ENCODE assay signal across 18 cellular contexts in the genomic region with DNA sequence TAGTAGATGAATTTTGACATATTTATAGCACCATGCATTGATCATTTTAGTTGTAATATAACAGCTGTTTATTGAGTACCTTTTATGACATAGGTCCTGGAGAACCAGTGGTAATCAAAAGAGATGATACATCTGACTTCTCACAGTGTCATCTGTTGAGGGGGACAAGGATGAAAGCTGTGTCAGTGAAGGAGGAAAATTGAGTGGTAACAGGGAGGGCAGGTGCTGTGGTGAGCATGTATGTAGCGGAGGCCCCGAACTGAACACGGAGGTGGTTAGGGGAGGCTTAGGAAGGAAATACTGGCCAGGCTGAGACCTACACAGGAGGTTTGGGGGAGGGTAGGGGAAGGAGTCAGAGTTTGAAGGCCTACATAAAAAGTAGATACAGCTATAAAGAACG.
A peak's percentile ranks its signal among the peaks of the same experiment; 100 is the strongest.
DNase-seq lines count a peak whose midpoint lies in the region; ATAC-seq, FAIRE-seq and TF ChIP-seq lines count a peak whose summit lies in the region.
"Had no signal": no experiment of that assay in that cellular context is flagged by ENCODE, and none has a peak within 500 bp of the region (broad histone marks: within the 10 kb centered on the region; RNA-seq: fewer than 3 reads in every experiment).

No MANE protein-coding gene starts in this region.

- H3K4me3 ChIP-seq in BLaER1 treated with 17β-estradiol and CSF1 and Interleukin-3, amounts not matched to agents 10 nM and 100 nM: no peak overlapping the region
- H3K4me3 ChIP-seq in HCT116 (replicated peaks in 1 of 2; ENCODE audit: low read depth in 1 of 2, low read length in 2 of 2): no peak overlapping the region
- peak overlapping the region; percentile 66 for H3K4me3 ChIP-seq in Loucy (ENCODE audit: low read length, poor library complexity, severe bottlenecking)
- no peak overlapping the region for H3K4me3 ChIP-seq in bronchial epithelial cell (ENCODE audit: low read depth, low read length)
- H3K4me3 ChIP-seq: Peyer's patch, SJSA1 had no signal

- TF ChIP-seq CTCF in HCT116 (IDR thresholded peaks at IDR 0.05 in 2 of 3, conservative IDR thresholded peaks at IDR 0.05 in 1 of 3; ENCODE audit: borderline replicate concordance in 1 of 3, insufficient read depth in 1 of 3, low read depth in 2 of 3, low read length in 2 of 3) (no peak), Loucy (conservative IDR thresholded peaks at IDR 0.05; ENCODE audit: low read length) (no peak), bronchial epithelial cell (IDR thresholded peaks at IDR 0.05; ENCODE audit: insufficient read depth, low read length, severe bottlenecking) (no peak)

- H3K36me3 Mint-ChIP-seq in activated T-cell treated with anti-CD3 and anti-CD28 coated beads, Interleukin-2, amount 50 U/mL, for 4 hours (ENCODE audit: insufficient read depth): peaks cover 9% of the 10 kb centered on the region
- H3K36me3 Mint-ChIP-seq in effector memory CD8-positive, alpha-beta T cell (ENCODE audit: insufficient read depth): no peaks in the 10 kb centered on the region

- no peaks in the 10 kb centered on the region for H3K9me3 Mint-ChIP-seq in activated T-cell treated with anti-CD3 and anti-CD28 coated beads, Interleukin-2, amount 50 U/mL, for 4 hours
- no peaks in the 10 kb centered on the region for H3K9me3 Mint-ChIP-seq in effector memory CD8-positive, alpha-beta T cell
- H3K9me3 Mint-ChIP-seq: T-helper 1 cell treated with Interleukin-12 subunit alpha and Interleukin-12 subunit beta and Interleukin-4 antibody, amounts not matched to agents 30 μg/mL and 1 μg/mL, for 36 hours had no signal

- H3K27me3 Mint-ChIP-seq in activated T-cell treated with anti-CD3 and anti-CD28 coated beads, Interleukin-2, amount 50 U/mL, for 4 hours (ENCODE audit: low read depth): no peaks in the 10 kb centered on the region
- no peaks in the 10 kb centered on the region for H3K27me3 Mint-ChIP-seq in effector memory CD8-positive, alpha-beta T cell

- H3K27ac ChIP-seq in BLaER1 treated with 17β-estradiol and CSF1 and Interleukin-3, amounts not matched to agents 10 nM and 100 nM: no peak overlapping the region
- peak overlapping the region; percentile 41; the same call in 1 of the 2 replicates for H3K27ac ChIP-seq in HCT116 (ENCODE audit: low read depth, low read length)
- H3K27ac ChIP-seq: C4-2B, Peyer's patch, SJSA1 had no signal

- peaks cover 18% of the 10 kb centered on the region for H3K4me1 Mint-ChIP-seq in activated T-cell treated with anti-CD3 and anti-CD28 coated beads, Interleukin-2, amount 50 U/mL, for 4 hours (ENCODE audit: low read depth)
- H3K4me1 Mint-ChIP-seq in effector memory CD8-positive, alpha-beta T cell (ENCODE audit: low read depth in 2 of 2): peaks cover 0 to 2% of the 10 kb centered on the region in 2 donors

- no peak for TF ChIP-seq RAD21 in HCT116 (IDR thresholded peaks at IDR 0.05; ENCODE audit: low read depth)

- POLR2A ChIA-PET in HCT116 (lab: Charles Lee): interaction anchor here (0.6 kb wide), 1 partner anchor 99 kb away, joined by 3 read pairs; no protein-coding TSS in a partner anchor

- intact Hi-C loops in HCT116 (cut with micrococcal nuclease): loop anchor here (10.0 kb wide), 1 partner anchor 144 kb away; no protein-coding TSS in a partner anchor
- intact Hi-C loops in cardiac septum (cut with DNase I): no loop called here

- no peak overlapping the region for H3K4me3 Mint-ChIP-seq in activated T-cell treated with anti-CD3 and anti-CD28 coated beads, Interleukin-2, amount 50 U/mL, for 4 hours
- no peak overlapping the region for H3K4me3 Mint-ChIP-seq in effector memory CD8-positive, alpha-beta T cell
- H3K4me3 Mint-ChIP-seq: T-helper 1 cell treated with Interleukin-12 subunit alpha and Interleukin-12 subunit beta and Interleukin-4 antibody, amounts not matched to agents 30 μg/mL and 1 μg/mL, for 36 hours had no signal

- no peak for TF ChIP-seq POLR2A in HCT116 (IDR thresholded peaks at IDR 0.05; ENCODE audit: borderline replicate concordance, extremely low read depth, insufficient read depth, insufficient read length)

- no peak for ATAC-seq in HCT116
- no peak for ATAC-seq in activated T-cell treated with anti-CD3 and anti-CD28 coated beads, Interleukin-2, amount 50 U/mL, for 4 hours
- no peak for ATAC-seq in effector memory CD8-positive, alpha-beta T cell (replicated peaks)

- no peak overlapping the region for H3K27ac Mint-ChIP-seq in effector memory CD8-positive, alpha-beta T cell
- H3K27ac Mint-ChIP-seq: T-helper 1 cell treated with Interleukin-12 subunit alpha and Interleukin-12 subunit beta and Interleukin-4 antibody, amounts not matched to agents 30 μg/mL and 1 μg/mL, for 36 hours had no signal

- H3K27me3 ChIP-seq in BLaER1 treated with 17β-estradiol and CSF1 and Interleukin-3, amounts not matched to agents 10 nM and 100 nM: no peaks in the 10 kb centered on the region
- H3K27me3 ChIP-seq in HCT116 (ENCODE audit: insufficient read depth, low read length) (no peaks in the 10 kb centered on the region), Loucy (ENCODE audit: insufficient read depth, low read length, poor library complexity, severe bottlenecking) (no peaks in the 10 kb centered on the region), bronchial epithelial cell (ENCODE audit: control insufficient read depth, insufficient read depth, low read length) (no peaks in the 10 kb centered on the region)
- H3K27me3 ChIP-seq: Peyer's patch, SJSA1 had no signal

- no peaks in the 10 kb centered on the region for H4K20me1 ChIP-seq in BLaER1 treated with 17β-estradiol and CSF1 and Interleukin-3, amounts not matched to agents 10 nM and 100 nM
- no peaks in the 10 kb centered on the region for H4K20me1 ChIP-seq in HCT116 (ENCODE audit: insufficient read depth)
- no peaks in the 10 kb centered on the region for H4K20me1 ChIP-seq in Loucy (ENCODE audit: insufficient read depth, low read length, poor library complexity, severe bottlenecking)

- H3K9ac ChIP-seq in BLaER1 treated with 17β-estradiol and CSF1 and Interleukin-3, amounts not matched to agents 10 nM and 100 nM: no peak overlapping the region
- H3K9ac ChIP-seq in HCT116 (ENCODE audit: low read length) (no peak overlapping the region), Loucy (ENCODE audit: low read depth, low read length, poor library complexity, severe bottlenecking) (peak overlapping the region; percentile 70)

- peak; percentile 90 for FAIRE-seq in bronchial epithelial cell (lab: Jason Lieb, UNC)

- no peaks in the 10 kb centered on the region for H3K36me3 ChIP-seq in BLaER1 treated with 17β-estradiol and CSF1 and Interleukin-3, amounts not matched to agents 10 nM and 100 nM
- H3K36me3 ChIP-seq in HCT116 (ENCODE audit: control insufficient read depth in 1 of 2, insufficient read depth in 2 of 2, low read length in 2 of 2) (0 out of 4 replicates have a peak, but pooled peaks cover 0 to 5% of the 10 kb centered on the region in 2 experiments), Loucy (ENCODE audit: insufficient read depth, low read length) (no peaks in the 10 kb centered on the region), bronchial epithelial cell (ENCODE audit: control insufficient read depth, insufficient read depth, low read length) (no peaks in the 10 kb centered on the region)

- H3F3A ChIP-seq in Loucy (ENCODE audit: low read depth): peaks cover 5% of the 10 kb centered on the region; the same call in 1 of the 2 replicates

- no peak overlapping the region for H2AFZ ChIP-seq in HCT116 (ENCODE audit: low read depth, low read length, poor library complexity, severe bottlenecking)
- no peak overlapping the region for H2AFZ ChIP-seq in Loucy (ENCODE audit: low read length)

- H3K79me2 ChIP-seq in HCT116 (ENCODE audit: insufficient read depth, low read length) (no peaks in the 10 kb centered on the region), Loucy (ENCODE audit: insufficient read depth, low read length) (no peaks in the 10 kb centered on the region)

- RAD21 ChIA-PET in HCT116 (lab: Charles Lee; ENCODE audit: low non-redundant PET in 1 of 2, low total read pairs in 2 of 2, uncharacterized antibody in 2 of 2, unreplicated experiment in 2 of 2): no interaction called here

- H3K4me1 ChIP-seq in BLaER1 treated with 17β-estradiol and CSF1 and Interleukin-3, amounts not matched to agents 10 nM and 100 nM: peaks cover 31 to 50% (median 41%) of the 10 kb centered on the region in 10 experiments
- H3K4me1 ChIP-seq in HCT116 (ENCODE audit: control insufficient read depth in 1 of 2, insufficient read depth in 2 of 2, low read length in 2 of 2) (peaks cover 50 to 53% of the 10 kb centered on the region in 2 experiments), Loucy (ENCODE audit: insufficient read depth, low read length, poor library complexity, severe bottlenecking) (peaks cover 40% of the 10 kb centered on the region)
- H3K4me1 ChIP-seq: Peyer's patch had no signal

- DNase-seq in HCT116 (ENCODE audit: low read depth, low spot score) (no peak), bronchial epithelial cell (ENCODE audit: low read depth) (no peak), GF-D8 (lab: John Stamatoyannopoulos, UW) (no peak), cardiac septum (ENCODE audit: low spot score) (no peak)
- DNase-seq in activated T-cell treated with anti-CD3 and anti-CD28 coated beads, Interleukin-2, amount 50 U/mL, for 4 hours: no peak
- no peak for DNase-seq in effector memory CD8-positive, alpha-beta T cell
- DNase-seq: H7, MV-4-11, NCI-H1417, NCI-H2029, NCI-H345, NCI-H524 treated with DMSO at 0.1 percent for 48 hours, Peyer's patch had no signal

- CTCF ChIA-PET in HCT116 (lab: Charles Lee): interaction anchor here (1.5 kb wide), 1 partner anchor 126 kb away, joined by 5 read pairs; no protein-coding TSS in a partner anchor

- H3K9me3 ChIP-seq in BLaER1 treated with 17β-estradiol and CSF1 and Interleukin-3, amounts not matched to agents 10 nM and 100 nM (replicated peaks in 1 of 11): peaks cover 0 to 8% (median 0%) of the 10 kb centered on the region in 11 experiments; a peak in 4 of 22 replicates
- no peaks in the 10 kb centered on the region for H3K9me3 ChIP-seq in HCT116 (ENCODE audit: control insufficient read depth in 1 of 2, insufficient read depth in 1 of 2, low read depth in 1 of 2, low read length in 2 of 2)
- no peaks in the 10 kb centered on the region for H3K9me3 ChIP-seq in Loucy (ENCODE audit: insufficient read depth, low read depth, low read length)
- H3K9me3 ChIP-seq: Peyer's patch, SJSA1 had no signal

- H3K9me2 ChIP-seq in HCT116 (ENCODE audit: insufficient read depth) (no peaks in the 10 kb centered on the region), Loucy (replicated peaks; ENCODE audit: low read depth, low read length) (no peaks in the 10 kb centered on the region)

- no TSS peak for BruUV-seq in HCT116 (replicated peaks; lab: Mats Ljungman, UMichigan)

- H3K4me2 ChIP-seq in BLaER1 treated with 17β-estradiol and CSF1 and Interleukin-3, amounts not matched to agents 10 nM and 100 nM: peak overlapping the region; percentile 4 to 72 (median 51); a peak in 20 of 22 replicates
- H3K4me2 ChIP-seq in HCT116 (ENCODE audit: low read length): no peak overlapping the region
- H3K4me2 ChIP-seq in Loucy (ENCODE audit: low read depth, low read length, poor library complexity, severe bottlenecking): peak overlapping the region; percentile 90

TF ChIP-seq in HCT116, 20 proteins besides CTCF, POLR2A, EP300 and RAD21 (continues in another document):
- TF ChIP-seq SRF (IDR thresholded peaks at IDR 0.05; ENCODE audit: low read depth) (no peak), SIN3A (IDR thresholded peaks at IDR 0.05; ENCODE audit: low read depth) (no peak), CBX3 (IDR thresholded peaks at IDR 0.05; ENCODE audit: low read depth) (no peak), JUND (IDR thresholded peaks at IDR 0.05) (no peak), CEBPB (IDR thresholded peaks at IDR 0.05; ENCODE audit: low read depth) (no peak)
